Comparison of ENCODE assay signal across 8 cellular contexts in genomic region chr11:130003717-130004001, GRCh38.
A peak's percentile ranks its signal among the peaks of the same experiment; 100 is the strongest.
DNase-seq lines count a peak whose midpoint lies in the region; ATAC-seq and TF ChIP-seq lines count a peak whose summit lies in the region.

No MANE protein-coding gene starts in this region.

- peak overlapping the region; percentile 99 for H3K27ac ChIP-seq in brain microvascular endothelial cell
- H3K27ac ChIP-seq in mucosa of rectum (ENCODE audit: low read depth in 2 of 2, low read length in 2 of 2) = peak overlapping the region; percentile 98 to 99

- peak overlapping the region; percentile 93 to 98 for H3K9ac ChIP-seq in mucosa of rectum (ENCODE audit: low read depth in 1 of 2, low read length in 2 of 2)

- H3K4me3 ChIP-seq in GM12864 (ENCODE audit: low read depth, low read length) = peak overlapping the region; percentile 94
- H3K4me3 ChIP-seq in brain microvascular endothelial cell (ENCODE audit: low read depth, low read length) = peak overlapping the region; percentile 78
- H3K4me3 ChIP-seq in mucosa of rectum (ENCODE audit: low read length in 2 of 2) = peak overlapping the region; percentile 87 to 89

- H3K9me3 ChIP-seq in mucosa of rectum (ENCODE audit: control insufficient read depth in 2 of 2, low read length in 2 of 2) = no peaks in the 10 kb centered on the region

- TF ChIP-seq CTCF in GM12864 (IDR thresholded peaks at IDR 0.05; ENCODE audit: low read depth, low read length, missing control alignments) (no peak), brain microvascular endothelial cell (IDR thresholded peaks at IDR 0.05; ENCODE audit: low read depth, low read length, missing control alignments) (no peak)

- peak; percentile 11 for ATAC-seq in HG03139 (IDR thresholded peaks at IDR 0.05; ENCODE audit: unreplicated experiment)
- no peak for ATAC-seq in GM21447 (IDR thresholded peaks at IDR 0.05; ENCODE audit: unreplicated experiment)

- H3K4me1 ChIP-seq in mucosa of rectum (ENCODE audit: control insufficient read depth in 2 of 2, insufficient read depth in 2 of 2, low read length in 2 of 2) = peaks cover 10 to 21% of the 10 kb centered on the region in 2 donors

- H3K36me3 ChIP-seq in brain microvascular endothelial cell (replicated peaks) (no peaks in the 10 kb centered on the region), mucosa of rectum (ENCODE audit: control insufficient read depth in 2 of 2, insufficient read depth in 2 of 2, low read length in 2 of 2) (no peaks in the 10 kb centered on the region)

- no peaks in the 10 kb centered on the region for H3K27me3 ChIP-seq in brain microvascular endothelial cell (replicated peaks)
- H3K27me3 ChIP-seq in mucosa of rectum (ENCODE audit: control insufficient read depth in 2 of 2, insufficient read depth in 2 of 2, low read length in 2 of 2) = no peaks in the 10 kb centered on the region

- in situ Hi-C loops in brain microvascular endothelial cell (cut with HindIII; ENCODE audit: low pct_ligation_motif_present, low sequenced_read_pairs) = no loop called here

- DNase-seq in GM12864 (ENCODE audit: low read depth) = no peak
- no peak for DNase-seq in brain microvascular endothelial cell
- no peak for DNase-seq in putamen (ENCODE audit: low spot score)
- no peak for DNase-seq in NCI-H187 (lab: John Stamatoyannopoulos, UW)
- DNase-seq in DMS 273 (lab: John Stamatoyannopoulos, UW; ENCODE audit: unreplicated experiment) = no peak
